Comparison of ENCODE assay signal across 1 cellular context in the genomic region with DNA sequence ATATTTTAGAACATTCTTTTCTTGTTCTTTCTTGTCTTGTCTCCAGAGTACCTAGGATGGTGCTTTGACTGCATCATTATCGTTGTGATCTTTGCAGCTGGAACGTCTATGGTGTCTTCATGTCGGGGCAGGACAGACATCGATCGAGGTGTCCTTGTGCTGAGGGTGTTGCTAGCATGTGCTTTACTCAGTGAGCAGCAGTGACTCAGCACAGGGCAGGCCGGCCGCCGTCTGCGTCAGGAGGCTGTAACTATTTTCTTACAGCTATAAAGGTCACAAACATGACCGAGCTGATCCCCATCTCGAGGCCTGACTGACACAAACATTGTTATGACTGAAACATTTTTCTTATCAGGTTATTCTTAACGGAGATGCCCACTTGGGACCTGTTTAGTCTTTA.
A peak's percentile ranks its signal among the peaks of the same experiment; 100 is the strongest.
TF ChIP-seq lines count a peak whose summit lies in the region.

No MANE protein-coding gene starts in this region.

TF ChIP-seq in K562, 482 proteins besides CTCF, POLR2A, EP300 and RAD21 (continued from another document and continues in another):
- TF ChIP-seq ETV6 (IDR thresholded peaks at IDR 0.05; ENCODE audit: borderline replicate concordance in 1 of 2, low read depth in 2 of 2, low read length in 1 of 2) (no peak), ETV6 (CRISPR knock-in tag; IDR thresholded peaks at IDR 0.05; ENCODE audit: borderline replicate concordance) (no peak), HDAC3 (IDR thresholded peaks at IDR 0.05; ENCODE audit: borderline replicate concordance, partially characterized antibody) (no peak), TRIM25 (IDR thresholded peaks at IDR 0.05; ENCODE audit: borderline replicate concordance) (no peak), L3MBTL2 (IDR thresholded peaks at IDR 0.05) (peak; percentile 99), NFE2 (IDR thresholded peaks at IDR 0.05; ENCODE audit: low read depth) (peak; percentile 66), DNMT1 (IDR thresholded peaks at IDR 0.05) (no peak), MNT (conservative IDR thresholded peaks at IDR 0.05) (no peak), RNF2 (IDR thresholded peaks at IDR 0.05) (peak; percentile 31; the same call in 1 of the 2 replicates), BDP1 (IDR thresholded peaks at IDR 0.05; ENCODE audit: insufficient read depth, insufficient read length) (no peak), FOXP1 (CRISPR knock-in tag; IDR thresholded peaks at IDR 0.05) (peak; percentile 78; the same call in 1 of the 2 replicates), MCM5 (IDR thresholded peaks at IDR 0.05; ENCODE audit: low read depth) (no peak), TRIM24 (IDR thresholded peaks at IDR 0.05) (0 out of 4 replicates have a peak, but pooled peaks of 1 of the 2 experiments have one; percentile 41), CREB1 (IDR thresholded peaks at IDR 0.05) (no peak), CREB1 (CRISPR knock-in tag; IDR thresholded peaks at IDR 0.05) (0 out of 2 replicates have a peak, but pooled peaks have one; percentile 16), ZNF584 (CRISPR knock-in tag; IDR thresholded peaks at IDR 0.05; ENCODE audit: low read depth) (no peak), SPI1 (IDR thresholded peaks at IDR 0.05; ENCODE audit: borderline replicate concordance, low read depth, low read length) (no peak), EGR1 (conservative IDR thresholded peaks at IDR 0.05) (no peak), ID3 (CRISPR knock-in tag; IDR thresholded peaks at IDR 0.05) (no peak), ID3 (tag; IDR thresholded peaks at IDR 0.05) (peak; percentile 83), NFIC (IDR thresholded peaks at IDR 0.05) (no peak), ADNP (tag; IDR thresholded peaks at IDR 0.05) (no peak), ZBTB9 (CRISPR knock-in tag; IDR thresholded peaks at IDR 0.05) (no peak), KLF6 (CRISPR knock-in tag; IDR thresholded peaks at IDR 0.05; ENCODE audit: borderline replicate concordance) (no peak), NR4A1 (CRISPR knock-in tag; IDR thresholded peaks at IDR 0.05) (no peak), NR4A1 (tag; IDR thresholded peaks at IDR 0.05) (peak; percentile 57; the same call in 1 of the 2 replicates), SIN3B (IDR thresholded peaks at IDR 0.05; ENCODE audit: low read depth) (no peak), CEBPB (tag; IDR thresholded peaks at IDR 0.05) (no peak), TAL1 (IDR thresholded peaks at IDR 0.05) (no peak), ZZZ3 (IDR thresholded peaks at IDR 0.05) (no peak), FOXM1 (IDR thresholded peaks at IDR 0.05; ENCODE audit: low read depth) (no peak), FOXM1 (CRISPR knock-in tag; IDR thresholded peaks at IDR 0.05; ENCODE audit: low read depth) (no peak)
- TF ChIP-seq, protein P1, sequence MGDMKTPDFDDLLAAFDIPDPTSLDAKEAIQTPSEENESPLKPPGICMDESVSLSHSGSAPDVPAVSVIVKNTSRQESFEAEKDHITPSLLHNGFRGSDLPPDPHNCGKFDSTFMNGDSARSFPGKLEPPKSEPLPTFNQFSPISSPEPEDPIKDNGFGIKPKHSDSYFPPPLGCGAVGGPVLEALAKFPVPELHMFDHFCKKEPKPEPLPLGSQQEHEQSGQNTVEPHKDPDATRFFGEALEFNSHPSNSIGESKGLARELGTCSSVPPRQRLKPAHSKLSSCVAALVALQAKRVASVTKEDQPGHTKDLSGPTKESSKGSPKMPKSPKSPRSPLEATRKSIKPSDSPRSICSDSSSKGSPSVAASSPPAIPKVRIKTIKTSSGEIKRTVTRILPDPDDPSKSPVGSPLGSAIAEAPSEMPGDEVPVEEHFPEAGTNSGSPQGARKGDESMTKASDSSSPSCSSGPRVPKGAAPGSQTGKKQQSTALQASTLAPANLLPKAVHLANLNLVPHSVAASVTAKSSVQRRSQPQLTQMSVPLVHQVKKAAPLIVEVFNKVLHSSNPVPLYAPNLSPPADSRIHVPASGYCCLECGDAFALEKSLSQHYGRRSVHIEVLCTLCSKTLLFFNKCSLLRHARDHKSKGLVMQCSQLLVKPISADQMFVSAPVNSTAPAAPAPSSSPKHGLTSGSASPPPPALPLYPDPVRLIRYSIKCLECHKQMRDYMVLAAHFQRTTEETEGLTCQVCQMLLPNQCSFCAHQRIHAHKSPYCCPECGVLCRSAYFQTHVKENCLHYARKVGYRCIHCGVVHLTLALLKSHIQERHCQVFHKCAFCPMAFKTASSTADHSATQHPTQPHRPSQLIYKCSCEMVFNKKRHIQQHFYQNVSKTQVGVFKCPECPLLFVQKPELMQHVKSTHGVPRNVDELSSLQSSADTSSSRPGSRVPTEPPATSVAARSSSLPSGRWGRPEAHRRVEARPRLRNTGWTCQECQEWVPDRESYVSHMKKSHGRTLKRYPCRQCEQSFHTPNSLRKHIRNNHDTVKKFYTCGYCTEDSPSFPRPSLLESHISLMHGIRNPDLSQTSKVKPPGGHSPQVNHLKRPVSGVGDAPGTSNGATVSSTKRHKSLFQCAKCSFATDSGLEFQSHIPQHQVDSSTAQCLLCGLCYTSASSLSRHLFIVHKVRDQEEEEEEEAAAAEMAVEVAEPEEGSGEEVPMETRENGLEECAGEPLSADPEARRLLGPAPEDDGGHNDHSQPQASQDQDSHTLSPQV (IDR thresholded peaks at IDR 0.05): peak; percentile 91
- TF ChIP-seq, protein P2, sequence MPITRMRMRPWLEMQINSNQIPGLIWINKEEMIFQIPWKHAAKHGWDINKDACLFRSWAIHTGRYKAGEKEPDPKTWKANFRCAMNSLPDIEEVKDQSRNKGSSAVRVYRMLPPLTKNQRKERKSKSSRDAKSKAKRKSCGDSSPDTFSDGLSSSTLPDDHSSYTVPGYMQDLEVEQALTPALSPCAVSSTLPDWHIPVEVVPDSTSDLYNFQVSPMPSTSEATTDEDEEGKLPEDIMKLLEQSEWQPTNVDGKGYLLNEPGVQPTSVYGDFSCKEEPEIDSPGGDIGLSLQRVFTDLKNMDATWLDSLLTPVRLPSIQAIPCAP (CRISPR knock-in tag; IDR thresholded peaks at IDR 0.05; ENCODE audit: borderline replicate concordance): peak; percentile 83; the same call in 1 of the 2 replicates
- TF ChIP-seq, protein P3, sequence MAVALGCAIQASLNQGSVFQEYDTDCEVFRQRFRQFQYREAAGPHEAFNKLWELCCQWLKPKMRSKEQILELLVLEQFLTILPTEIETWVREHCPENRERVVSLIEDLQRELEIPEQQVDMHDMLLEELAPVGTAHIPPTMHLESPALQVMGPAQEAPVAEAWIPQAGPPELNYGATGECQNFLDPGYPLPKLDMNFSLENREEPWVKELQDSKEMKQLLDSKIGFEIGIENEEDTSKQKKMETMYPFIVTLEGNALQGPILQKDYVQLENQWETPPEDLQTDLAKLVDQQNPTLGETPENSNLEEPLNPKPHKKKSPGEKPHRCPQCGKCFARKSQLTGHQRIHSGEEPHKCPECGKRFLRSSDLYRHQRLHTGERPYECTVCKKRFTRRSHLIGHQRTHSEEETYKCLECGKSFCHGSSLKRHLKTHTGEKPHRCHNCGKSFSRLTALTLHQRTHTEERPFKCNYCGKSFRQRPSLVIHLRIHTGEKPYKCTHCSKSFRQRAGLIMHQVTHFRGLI (CRISPR knock-in tag; IDR thresholded peaks at IDR 0.05): no peak
- TF ChIP-seq, protein P4, sequence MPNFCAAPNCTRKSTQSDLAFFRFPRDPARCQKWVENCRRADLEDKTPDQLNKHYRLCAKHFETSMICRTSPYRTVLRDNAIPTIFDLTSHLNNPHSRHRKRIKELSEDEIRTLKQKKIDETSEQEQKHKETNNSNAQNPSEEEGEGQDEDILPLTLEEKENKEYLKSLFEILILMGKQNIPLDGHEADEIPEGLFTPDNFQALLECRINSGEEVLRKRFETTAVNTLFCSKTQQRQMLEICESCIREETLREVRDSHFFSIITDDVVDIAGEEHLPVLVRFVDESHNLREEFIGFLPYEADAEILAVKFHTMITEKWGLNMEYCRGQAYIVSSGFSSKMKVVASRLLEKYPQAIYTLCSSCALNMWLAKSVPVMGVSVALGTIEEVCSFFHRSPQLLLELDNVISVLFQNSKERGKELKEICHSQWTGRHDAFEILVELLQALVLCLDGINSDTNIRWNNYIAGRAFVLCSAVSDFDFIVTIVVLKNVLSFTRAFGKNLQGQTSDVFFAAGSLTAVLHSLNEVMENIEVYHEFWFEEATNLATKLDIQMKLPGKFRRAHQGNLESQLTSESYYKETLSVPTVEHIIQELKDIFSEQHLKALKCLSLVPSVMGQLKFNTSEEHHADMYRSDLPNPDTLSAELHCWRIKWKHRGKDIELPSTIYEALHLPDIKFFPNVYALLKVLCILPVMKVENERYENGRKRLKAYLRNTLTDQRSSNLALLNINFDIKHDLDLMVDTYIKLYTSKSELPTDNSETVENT (CRISPR knock-in tag; IDR thresholded peaks at IDR 0.05): no peak
- TF ChIP-seq, protein P5, sequence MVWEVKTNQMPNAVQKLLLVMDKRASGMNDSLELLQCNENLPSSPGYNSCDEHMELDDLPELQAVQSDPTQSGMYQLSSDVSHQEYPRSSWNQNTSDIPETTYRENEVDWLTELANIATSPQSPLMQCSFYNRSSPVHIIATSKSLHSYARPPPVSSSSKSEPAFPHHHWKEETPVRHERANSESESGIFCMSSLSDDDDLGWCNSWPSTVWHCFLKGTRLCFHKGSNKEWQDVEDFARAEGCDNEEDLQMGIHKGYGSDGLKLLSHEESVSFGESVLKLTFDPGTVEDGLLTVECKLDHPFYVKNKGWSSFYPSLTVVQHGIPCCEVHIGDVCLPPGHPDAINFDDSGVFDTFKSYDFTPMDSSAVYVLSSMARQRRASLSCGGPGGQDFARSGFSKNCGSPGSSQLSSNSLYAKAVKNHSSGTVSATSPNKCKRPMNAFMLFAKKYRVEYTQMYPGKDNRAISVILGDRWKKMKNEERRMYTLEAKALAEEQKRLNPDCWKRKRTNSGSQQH (CRISPR knock-in tag; IDR thresholded peaks at IDR 0.05): no peak
- TF ChIP-seq, protein P6, sequence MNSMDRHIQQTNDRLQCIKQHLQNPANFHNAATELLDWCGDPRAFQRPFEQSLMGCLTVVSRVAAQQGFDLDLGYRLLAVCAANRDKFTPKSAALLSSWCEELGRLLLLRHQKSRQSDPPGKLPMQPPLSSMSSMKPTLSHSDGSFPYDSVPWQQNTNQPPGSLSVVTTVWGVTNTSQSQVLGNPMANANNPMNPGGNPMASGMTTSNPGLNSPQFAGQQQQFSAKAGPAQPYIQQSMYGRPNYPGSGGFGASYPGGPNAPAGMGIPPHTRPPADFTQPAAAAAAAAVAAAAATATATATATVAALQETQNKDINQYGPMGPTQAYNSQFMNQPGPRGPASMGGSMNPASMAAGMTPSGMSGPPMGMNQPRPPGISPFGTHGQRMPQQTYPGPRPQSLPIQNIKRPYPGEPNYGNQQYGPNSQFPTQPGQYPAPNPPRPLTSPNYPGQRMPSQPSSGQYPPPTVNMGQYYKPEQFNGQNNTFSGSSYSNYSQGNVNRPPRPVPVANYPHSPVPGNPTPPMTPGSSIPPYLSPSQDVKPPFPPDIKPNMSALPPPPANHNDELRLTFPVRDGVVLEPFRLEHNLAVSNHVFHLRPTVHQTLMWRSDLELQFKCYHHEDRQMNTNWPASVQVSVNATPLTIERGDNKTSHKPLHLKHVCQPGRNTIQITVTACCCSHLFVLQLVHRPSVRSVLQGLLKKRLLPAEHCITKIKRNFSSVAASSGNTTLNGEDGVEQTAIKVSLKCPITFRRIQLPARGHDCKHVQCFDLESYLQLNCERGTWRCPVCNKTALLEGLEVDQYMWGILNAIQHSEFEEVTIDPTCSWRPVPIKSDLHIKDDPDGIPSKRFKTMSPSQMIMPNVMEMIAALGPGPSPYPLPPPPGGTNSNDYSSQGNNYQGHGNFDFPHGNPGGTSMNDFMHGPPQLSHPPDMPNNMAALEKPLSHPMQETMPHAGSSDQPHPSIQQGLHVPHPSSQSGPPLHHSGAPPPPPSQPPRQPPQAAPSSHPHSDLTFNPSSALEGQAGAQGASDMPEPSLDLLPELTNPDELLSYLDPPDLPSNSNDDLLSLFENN (IDR thresholded peaks at IDR 0.05; ENCODE audit: low read depth in 2 of 2, low read length in 2 of 2): no peak
